In the genomic region with DNA sequence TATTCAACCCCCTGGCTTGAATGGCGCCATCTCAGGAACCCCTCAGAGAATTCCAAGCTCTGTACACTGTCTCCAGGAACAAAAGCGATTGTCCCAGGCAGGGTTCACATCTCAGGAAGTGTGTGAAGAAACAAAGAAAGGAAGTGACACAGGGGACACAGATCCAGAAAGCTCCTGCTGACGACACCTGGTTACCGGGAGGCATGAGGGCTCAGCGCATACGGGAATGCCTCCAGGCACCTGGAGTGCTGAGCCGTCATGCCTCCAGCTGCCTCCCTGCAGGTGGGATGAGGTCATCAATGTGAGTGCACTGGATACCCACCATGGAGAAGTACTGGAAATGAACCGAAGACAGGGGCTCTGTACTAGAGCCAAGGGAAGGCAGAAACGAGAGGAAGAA, we compare ENCODE assay signal across 10 cellular contexts. TPM values are rescaled to one million over a fixed set of nuclear protein-coding genes. Genes with fewer than 3 reads are reported as not detected.
DNase-seq lines count a peak whose midpoint lies in the region; ATAC-seq and TF ChIP-seq lines count a peak whose summit lies in the region.
"Had no signal": no experiment of that assay in that cellular context is flagged by ENCODE, and none has a peak within 500 bp of the region (broad histone marks: within the 10 kb centered on the region; RNA-seq: fewer than 3 reads in every experiment).

No MANE protein-coding gene starts in this region.

- peak overlapping the region; percentile 52 for H3K27ac ChIP-seq in PC-9

- H3K4me3 Mint-ChIP-seq in activated CD4-positive, alpha-beta T cell treated with anti-CD3 and anti-CD28 coated beads, Interleukin-2, amount 10 ng/mL, durations not matched to agents 7 days and 5 days: no peak overlapping the region
- H3K4me3 Mint-ChIP-seq in stimulated activated memory B cell treated with anti-CD40 and anti-IgM and Interleukin-4, amounts not matched to agents 10 μg/mL and 1 μg/mL and 100 μg/mL, for 72 hours: no peak overlapping the region

- H2AFZ ChIP-seq in PC-9: no peak overlapping the region

- H3K27me3 Mint-ChIP-seq in activated CD4-positive, alpha-beta T cell treated with anti-CD3 and anti-CD28 coated beads, Interleukin-2, amount 10 ng/mL, durations not matched to agents 7 days and 5 days: no peaks in the 10 kb centered on the region
- no peaks in the 10 kb centered on the region for H3K27me3 Mint-ChIP-seq in stimulated activated memory B cell treated with anti-CD40 and anti-IgM and Interleukin-4, amounts not matched to agents 10 μg/mL and 1 μg/mL and 100 μg/mL, for 72 hours

- POLR2A ChIA-PET in activated CD4-positive, alpha-beta T cell treated with anti-CD3 and anti-CD28 coated beads, Interleukin-2, amount 10 ng/mL, durations not matched to agents 7 days and 5 days (lab: Charles Lee): no interaction called here
- POLR2A ChIA-PET in PC-9 (lab: Charles Lee; ENCODE audit: unreplicated experiment): no interaction called here

- H3K27ac Mint-ChIP-seq in activated CD4-positive, alpha-beta T cell treated with anti-CD3 and anti-CD28 coated beads, Interleukin-2, amount 10 ng/mL, durations not matched to agents 7 days and 5 days: peak overlapping the region; percentile 98
- peak overlapping the region; percentile 98 for H3K27ac Mint-ChIP-seq in stimulated activated memory B cell treated with anti-CD40 and anti-IgM and Interleukin-4, amounts not matched to agents 10 μg/mL and 1 μg/mL and 100 μg/mL, for 72 hours

- H3K36me3 Mint-ChIP-seq in activated CD4-positive, alpha-beta T cell treated with anti-CD3 and anti-CD28 coated beads, Interleukin-2, amount 10 ng/mL, durations not matched to agents 7 days and 5 days (ENCODE audit: low read depth): peaks cover 44% of the 10 kb centered on the region
- H3K36me3 Mint-ChIP-seq in stimulated activated memory B cell treated with anti-CD40 and anti-IgM and Interleukin-4, amounts not matched to agents 10 μg/mL and 1 μg/mL and 100 μg/mL, for 72 hours: peaks cover 26% of the 10 kb centered on the region

- no peak for TF ChIP-seq CTCF in PC-9 (conservative IDR thresholded peaks at IDR 0.05)

- H3K27me3 ChIP-seq in PC-9 (ENCODE audit: insufficient read depth, low read depth): no peaks in the 10 kb centered on the region
- H3K27me3 ChIP-seq: vagina had no signal

- no peak overlapping the region for H3K4me3 ChIP-seq in PC-9
- H3K4me3 ChIP-seq: vagina had no signal

- H3K79me2 ChIP-seq in PC-9 (ENCODE audit: low read depth): peaks cover 8% of the 10 kb centered on the region; the same call in 1 of the 2 replicates

- no peaks in the 10 kb centered on the region for H4K20me1 ChIP-seq in PC-9 (ENCODE audit: insufficient read depth)

- no TSS peak for BruUV-seq in PC-9 (replicated peaks; lab: Mats Ljungman, UMichigan)

- CTCF ChIA-PET in activated CD4-positive, alpha-beta T cell treated with anti-CD3 and anti-CD28 coated beads, Interleukin-2, amount 10 ng/mL, durations not matched to agents 7 days and 5 days (lab: Charles Lee): interaction anchor here (1.0 to 1.9 kb wide), 4 partner anchors 9 to 15 kb away, joined by 3 to 6 read pairs (median 4); no protein-coding TSS in a partner anchor
- CTCF ChIA-PET in PC-9 (lab: Charles Lee): no interaction called here

- intact Hi-C loops in PC-9 (cut with micrococcal nuclease; ENCODE audit: unreplicated experiment): no loop called here
- intact Hi-C loops in left ventricle myocardium superior (cut with micrococcal nuclease): no loop called here

- peaks cover 50% of the 10 kb centered on the region for H3K4me1 ChIP-seq in PC-9 (replicated peaks; ENCODE audit: insufficient read depth)

- H3K9me3 Mint-ChIP-seq in activated CD4-positive, alpha-beta T cell treated with anti-CD3 and anti-CD28 coated beads, Interleukin-2, amount 10 ng/mL, durations not matched to agents 7 days and 5 days: no peaks in the 10 kb centered on the region
- H3K9me3 Mint-ChIP-seq in stimulated activated memory B cell treated with anti-CD40 and anti-IgM and Interleukin-4, amounts not matched to agents 10 μg/mL and 1 μg/mL and 100 μg/mL, for 72 hours: no peaks in the 10 kb centered on the region

- H3K4me2 ChIP-seq in PC-9: peak overlapping the region; percentile 23

- ATAC-seq in left ventricle myocardium superior: peak; percentile 4
- ATAC-seq in stimulated activated memory B cell treated with anti-CD40 and anti-IgM and Interleukin-4, amounts not matched to agents 10 μg/mL and 1 μg/mL and 100 μg/mL, for 72 hours: no peak

- H3K9me2 ChIP-seq in PC-9 (ENCODE audit: insufficient read depth): no peaks in the 10 kb centered on the region

- H3K4me1 Mint-ChIP-seq in activated CD4-positive, alpha-beta T cell treated with anti-CD3 and anti-CD28 coated beads, Interleukin-2, amount 10 ng/mL, durations not matched to agents 7 days and 5 days: peaks cover 64% of the 10 kb centered on the region
- H3K4me1 Mint-ChIP-seq in stimulated activated memory B cell treated with anti-CD40 and anti-IgM and Interleukin-4, amounts not matched to agents 10 μg/mL and 1 μg/mL and 100 μg/mL, for 72 hours: peaks cover 36% of the 10 kb centered on the region

- H3K36me3 ChIP-seq in PC-9 (ENCODE audit: low read depth): no peaks in the 10 kb centered on the region
- H3K36me3 ChIP-seq: vagina had no signal

- no peak for DNase-seq in activated CD4-positive, alpha-beta T cell treated with anti-CD3 and anti-CD28 coated beads, Interleukin-2, amount 10 ng/mL, durations not matched to agents 7 days and 5 days
- DNase-seq in activated CD4-positive, alpha-beta T cell treated with anti-CD3 and anti-CD28 coated beads for 4 hours: no peak
- DNase-seq in PC-9 (peak; percentile 63 to 70), left ventricle myocardium superior (no peak), anterior cingulate cortex (lab: John Stamatoyannopoulos, UW) (no peak), NOMO-1 treated with DMSO at 0.1 percent for 48 hours (lab: John Stamatoyannopoulos, UW; ENCODE audit: unreplicated experiment) (no peak)
- no peak for DNase-seq in stimulated activated CD4-positive, alpha-beta T cell treated with anti-CD3 and anti-CD28 coated beads, Interleukin-12 subunit alpha, Interleukin-12 subunit beta, amount 100 ng/mL, for 4 hours
- DNase-seq: NCI-H1436 treated with DMSO at 0.1 percent for 48 hours had no signal

- peaks cover 35% of the 10 kb centered on the region for H3F3A ChIP-seq in PC-9 (ENCODE audit: insufficient read depth, low read depth)

- no peaks in the 10 kb centered on the region for H3K9me3 ChIP-seq in PC-9 (ENCODE audit: insufficient read depth, low read depth)
- H3K9me3 ChIP-seq: vagina had no signal

RNA-seq across cellular contexts. Expression of gene PITPNM2, which starts 45.5 kb away (rescaled TPM):
- 10 to 100 TPM; 19.0 to 21.8 TPM for total RNA-seq in activated CD4-positive, alpha-beta T cell treated with anti-CD3 and anti-CD28 coated beads, Interleukin-2, amount 10 ng/mL, durations not matched to agents 7 days and 5 days
- total RNA-seq in PC-9 (2021) (16.6 and 21.6 TPM in 2 replicates), left ventricle myocardium superior (20.8 TPM)

Comparison
In these comparisons a context has a peak if more than half of its experiments do, and no peak if none do; other contexts are left out.
1. DNase-seq: peak in PC-9 (2 of 2); none in activated CD4-positive, alpha-beta T cell treated with anti-CD3 and anti-CD28 coated beads, Interleukin-2, amount 10 ng/mL, durations not matched to agents 7 days and 5 days (single experiment), activated CD4-positive, alpha-beta T cell treated with anti-CD3 and anti-CD28 coated beads for 4 hours (0 of 2), left ventricle myocardium superior (single experiment), anterior cingulate cortex (0 of 58), stimulated activated CD4-positive, alpha-beta T cell treated with anti-CD3 and anti-CD28 coated beads, Interleukin-12 subunit alpha, Interleukin-12 subunit beta, amount 100 ng/mL, for 4 hours (single experiment) and NOMO-1 treated with DMSO at 0.1 percent for 48 hours (single experiment).